ENCODE assay signal across 15 cellular contexts in genomic region chr7:135208417-135208793, GRCh38. TPM values are rescaled to one million over a fixed set of nuclear protein-coding genes. Genes with fewer than 3 reads are reported as not detected.
A peak's percentile ranks its signal among the peaks of the same experiment; 100 is the strongest.
DNase-seq lines count a peak whose midpoint lies in the region; ATAC-seq and TF ChIP-seq lines count a peak whose summit lies in the region.
"Had no signal": no experiment of that assay in that cellular context is flagged by ENCODE, and none has a peak within 500 bp of the region (broad histone marks: within the 10 kb centered on the region; RNA-seq: fewer than 3 reads in every experiment).

No MANE protein-coding gene starts in this region.

- POLR2A ChIA-PET in naive thymus-derived CD4-positive, alpha-beta T cell (lab: Charles Lee) = no interaction called here

- H3K27ac Mint-ChIP-seq in IgD-negative memory B cell = peak overlapping the region in 1 of 3 donors; percentile 88
- H3K27ac Mint-ChIP-seq in naive thymus-derived CD4-positive, alpha-beta T cell = peak overlapping the region in 3 of 9 donors; percentile 14 to 83 (median 39)
- no peak overlapping the region for H3K27ac Mint-ChIP-seq in effector memory CD8-positive, alpha-beta T cell

- intact Hi-C loops in naive thymus-derived CD4-positive, alpha-beta T cell (cut with micrococcal nuclease) = no loop called here
- intact Hi-C loops in dorsolateral prefrontal cortex (cut with DNase I) = loop anchor here in 1 of 2 donors (5.0 kb wide), 1 partner anchor 36 kb away; the partner anchor contains the start of gene CYREN

- peaks cover 24 to 37% (median 24%) of the 10 kb centered on the region in 3 donors for H3K4me1 Mint-ChIP-seq in IgD-negative memory B cell
- H3K4me1 Mint-ChIP-seq in naive thymus-derived CD4-positive, alpha-beta T cell = peaks cover 30 to 65% (median 57%) of the 10 kb centered on the region in 7 donors
- peaks cover 24 to 35% of the 10 kb centered on the region in 2 donors for H3K4me1 Mint-ChIP-seq in effector memory CD8-positive, alpha-beta T cell (ENCODE audit: low read depth in 2 of 2)

- H3K27me3 ChIP-seq in naive thymus-derived CD4-positive, alpha-beta T cell (ENCODE audit: control insufficient read depth in 2 of 2, insufficient read depth in 2 of 2, low read length in 2 of 2) = no peaks in the 10 kb centered on the region
- H3K27me3 ChIP-seq in dorsolateral prefrontal cortex = no peaks in the 10 kb centered on the region
- H3K27me3 ChIP-seq: ovary had no signal

- no peak overlapping the region for H3K4me3 ChIP-seq in naive thymus-derived CD4-positive, alpha-beta T cell (ENCODE audit: low read length)
- peak overlapping the region in 21 of 59 donors; percentile 1 to 100 (median 27) for H3K4me3 ChIP-seq in dorsolateral prefrontal cortex
- H3K4me3 ChIP-seq: ovary had no signal

- CTCF ChIA-PET in naive thymus-derived CD4-positive, alpha-beta T cell (lab: Charles Lee) = no interaction called here

- TF ChIP-seq CTCF in dorsolateral prefrontal cortex (IDR thresholded peaks at IDR 0.05 in 54 of 56, conservative IDR thresholded peaks at IDR 0.05 in 2 of 56; ENCODE audit: low read depth in 1 of 56, partially characterized antibody in 56 of 56) = no peak

- H3K27me3 Mint-ChIP-seq in IgD-negative memory B cell = no peaks in the 10 kb centered on the region
- no peaks in the 10 kb centered on the region for H3K27me3 Mint-ChIP-seq in naive thymus-derived CD4-positive, alpha-beta T cell
- no peaks in the 10 kb centered on the region for H3K27me3 Mint-ChIP-seq in effector memory CD8-positive, alpha-beta T cell

- peak; percentile 10 for DNase-seq in CD1c-positive myeloid dendritic cell (ENCODE audit: extremely low spot score)
- DNase-seq in caudate nucleus (lab: John Stamatoyannopoulos, UW) = no peak
- no peak for DNase-seq in naive thymus-derived CD4-positive, alpha-beta T cell
- DNase-seq in dorsolateral prefrontal cortex = no peak
- no peak for DNase-seq in effector memory CD8-positive, alpha-beta T cell
- DNase-seq: MM.1S, ovary, T1000 had no signal

- H3K36me3 Mint-ChIP-seq in IgD-negative memory B cell = peaks cover 4% of the 10 kb centered on the region
- peaks cover 0 to 41% (median 18%) of the 10 kb centered on the region in 5 donors for H3K36me3 Mint-ChIP-seq in naive thymus-derived CD4-positive, alpha-beta T cell
- H3K36me3 Mint-ChIP-seq in effector memory CD8-positive, alpha-beta T cell (ENCODE audit: insufficient read depth) = peaks cover 20% of the 10 kb centered on the region

- H3K36me3 ChIP-seq in naive thymus-derived CD4-positive, alpha-beta T cell (ENCODE audit: control insufficient read depth in 2 of 3, insufficient read depth in 3 of 3, low read length in 3 of 3) = peaks cover 4 to 26% (median 11%) of the 10 kb centered on the region in 3 experiments
- H3K36me3 ChIP-seq: ovary had no signal

- H3K4me1 ChIP-seq in naive thymus-derived CD4-positive, alpha-beta T cell (ENCODE audit: control insufficient read depth in 2 of 2, insufficient read depth in 2 of 2, low read length in 2 of 2) = peaks cover 0 to 5% of the 10 kb centered on the region in 2 donors

- no peak for ATAC-seq in naive thymus-derived CD4-positive, alpha-beta T cell
- ATAC-seq in GM18870 (IDR thresholded peaks at IDR 0.05; ENCODE audit: unreplicated experiment) (no peak), HG02938 (IDR thresholded peaks at IDR 0.05; ENCODE audit: unreplicated experiment) (no peak)
- ATAC-seq in effector memory CD8-positive, alpha-beta T cell (replicated peaks) = no peak
- ATAC-seq: activated naive CD4-positive, alpha-beta T cell treated with anti-CD3 and anti-CD28 coated beads, Interleukin-2, amount 50 U/mL, for 72 hours; Panc1 had no signal

- H3K27ac ChIP-seq in caudate nucleus (ENCODE audit: low read depth, low read length) (peak overlapping the region; percentile 30), dorsolateral prefrontal cortex (peak overlapping the region in 23 of 59 donors; percentile 1 to 97 (median 39))
- no peak overlapping the region for H3K27ac ChIP-seq in naive thymus-derived CD4-positive, alpha-beta T cell (ENCODE audit: low read depth, low read length)
- H3K27ac ChIP-seq: ovary had no signal

- H3K9me3 Mint-ChIP-seq in IgD-negative memory B cell = no peaks in the 10 kb centered on the region
- no peaks in the 10 kb centered on the region for H3K9me3 Mint-ChIP-seq in naive thymus-derived CD4-positive, alpha-beta T cell
- no peaks in the 10 kb centered on the region for H3K9me3 Mint-ChIP-seq in effector memory CD8-positive, alpha-beta T cell
- H3K9me3 Mint-ChIP-seq: activated naive CD4-positive, alpha-beta T cell treated with anti-CD3 and anti-CD28 coated beads, Interleukin-2, amount 50 U/mL, for 72 hours had no signal

- H3K9me3 ChIP-seq in naive thymus-derived CD4-positive, alpha-beta T cell (ENCODE audit: control insufficient read depth in 2 of 3, low read length in 3 of 3) = no peaks in the 10 kb centered on the region
- H3K9me3 ChIP-seq: ovary had no signal

- peak overlapping the region; percentile 41 to 89 (median 72) for H3K4me3 Mint-ChIP-seq in IgD-negative memory B cell
- H3K4me3 Mint-ChIP-seq in naive thymus-derived CD4-positive, alpha-beta T cell = peak overlapping the region in 7 of 10 donors; percentile 27 to 95 (median 38)
- H3K4me3 Mint-ChIP-seq in effector memory CD8-positive, alpha-beta T cell = peak overlapping the region in 1 of 2 donors; percentile 34

RNA-seq across cellular contexts. Expression of gene WDR91, which starts 2.9 kb away (rescaled TPM):
- 5.9 TPM for polyA plus RNA-seq in IgD-negative memory B cell
- total RNA-seq in naive thymus-derived CD4-positive, alpha-beta T cell = 10 to 100 TPM; 18.2 to 59.2 (median 37.0) TPM
- polyA plus RNA-seq in naive thymus-derived CD4-positive, alpha-beta T cell = 1 to 10 TPM; 3.5 to 9.3 TPM
- 10 to 100 TPM; 24.7 to 53.9 (median 37.4) TPM for total RNA-seq in dorsolateral prefrontal cortex

RNA-seq across cellular contexts. Expression of gene STRA8, which starts 25.2 kb away (rescaled TPM):
- not detected for polyA plus RNA-seq in IgD-negative memory B cell
- total RNA-seq in naive thymus-derived CD4-positive, alpha-beta T cell = not detected
- not detected for polyA plus RNA-seq in naive thymus-derived CD4-positive, alpha-beta T cell
- under 1 TPM in 9 of 120 experiments, not detected in 111; 0.45 to 0.95 (median 0.67) TPM for total RNA-seq in dorsolateral prefrontal cortex
- total RNA-seq: activated naive CD4-positive, alpha-beta T cell treated with anti-CD3 and anti-CD28 coated beads, Interleukin-2, amount 50 U/mL, for 72 hours; frontal cortex; ovary had no signal
- polyA plus RNA-seq: BJ, ovary had no signal

RNA-seq across cellular contexts. Expression of gene CYREN, which starts 37.9 kb away (rescaled TPM):
- 39.5 TPM for polyA plus RNA-seq in IgD-negative memory B cell
- 10 to 100 TPM; 25.6 to 50.7 (median 32.0) TPM for total RNA-seq in naive thymus-derived CD4-positive, alpha-beta T cell
- 10 to 100 TPM; 51.6 to 67.9 TPM for polyA plus RNA-seq in naive thymus-derived CD4-positive, alpha-beta T cell
- total RNA-seq in dorsolateral prefrontal cortex = 10 to 100 TPM; 18.8 to 45.2 (median 26.9) TPM
